In the genomic region with DNA sequence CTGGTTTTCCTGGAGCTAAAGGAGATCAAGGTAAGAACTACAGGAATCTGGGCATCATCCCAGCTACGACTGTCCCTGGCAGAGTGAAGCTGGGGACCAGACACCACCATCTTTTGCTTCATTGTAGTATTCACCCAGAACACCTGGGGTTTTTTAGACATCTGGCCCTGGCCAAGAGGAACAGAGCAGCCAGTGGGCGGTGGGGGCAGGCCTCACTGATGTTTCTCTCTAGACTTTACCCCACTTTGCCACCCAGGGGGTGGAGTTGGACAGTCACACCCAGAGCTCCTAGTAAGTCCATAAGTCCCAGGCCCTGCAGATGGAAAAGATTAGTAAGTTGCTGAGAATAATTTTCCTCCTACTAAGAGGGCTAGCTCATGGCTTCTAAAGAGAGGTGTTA, we compare ENCODE assay signal across 22 cellular contexts. TPM values are rescaled to one million over a fixed set of nuclear protein-coding genes. Genes with fewer than 3 reads are reported as not detected.
DNase-seq lines count a peak whose midpoint lies in the region; ATAC-seq and TF ChIP-seq lines count a peak whose summit lies in the region.
"Had no signal": no experiment of that assay in that cellular context is flagged by ENCODE, and none has a peak within 500 bp of the region (broad histone marks: within the 10 kb centered on the region; RNA-seq: fewer than 3 reads in every experiment).

No MANE protein-coding gene starts in this region.

- H3K36me3 ChIP-seq in WERI-Rb-1 (no peaks in the 10 kb centered on the region), adrenal gland (replicated peaks in 1 of 2) (no peaks in the 10 kb centered on the region)

- H3K27me3 ChIP-seq in WERI-Rb-1 (ENCODE audit: insufficient read depth, low read depth, severe bottlenecking) = no peaks in the 10 kb centered on the region
- H3K27me3 ChIP-seq in adrenal gland = no peaks in the 10 kb centered on the region

- WGBS in adrenal gland, 4 donors = 46 to 63% (median 55%) methylated on average over 2 of the region's 2 CpGs

- no peaks in the 10 kb centered on the region for H3K4me1 ChIP-seq in adrenal gland (replicated peaks in 1 of 2)

- no peak overlapping the region for H3K27ac Mint-ChIP-seq in activated CD4-positive, alpha-beta T cell treated with anti-CD3 and anti-CD28 coated beads for 36 hours
- H3K27ac Mint-ChIP-seq in osteocyte (ENCODE audit: unreplicated experiment) = no peak overlapping the region
- no peak overlapping the region for H3K27ac Mint-ChIP-seq in type B pancreatic cell

- H3K9me3 ChIP-seq in WERI-Rb-1 (ENCODE audit: severe bottlenecking) = peaks cover 6% of the 10 kb centered on the region
- H3K9me3 ChIP-seq in adrenal gland (replicated peaks in 1 of 3) = no peaks in the 10 kb centered on the region

- ATAC-seq in activated CD4-positive, alpha-beta T cell treated with anti-CD3 and anti-CD28 coated beads for 36 hours = peak; percentile 19
- no peak for ATAC-seq in GM21390 (IDR thresholded peaks at IDR 0.05; ENCODE audit: unreplicated experiment)
- ATAC-seq: Right ventricle myocardium inferior had no signal

- H3K4me1 Mint-ChIP-seq in activated CD4-positive, alpha-beta T cell treated with anti-CD3 and anti-CD28 coated beads for 36 hours = no peaks in the 10 kb centered on the region
- no peaks in the 10 kb centered on the region for H3K4me1 Mint-ChIP-seq in osteocyte (ENCODE audit: unreplicated experiment)
- no peaks in the 10 kb centered on the region for H3K4me1 Mint-ChIP-seq in type B pancreatic cell (ENCODE audit: unreplicated experiment)

- intact Hi-C loops in activated CD4-positive, alpha-beta T cell treated with anti-CD3 and anti-CD28 coated beads for 36 hours (cut with DNase I, micrococcal nuclease) = no loop called here
- intact Hi-C loops in adrenal gland (cut with DNase I) = no loop called here

- peaks cover 2% of the 10 kb centered on the region for H3K27me3 Mint-ChIP-seq in activated CD4-positive, alpha-beta T cell treated with anti-CD3 and anti-CD28 coated beads for 36 hours
- H3K27me3 Mint-ChIP-seq in osteocyte (ENCODE audit: unreplicated experiment) = no peaks in the 10 kb centered on the region
- peaks cover 29% of the 10 kb centered on the region for H3K27me3 Mint-ChIP-seq in type B pancreatic cell

- CTCF ChIA-PET in activated CD4-positive, alpha-beta T cell treated with anti-CD3 and anti-CD28 coated beads for 36 hours (lab: Charles Lee) = no interaction called here

- POLR2A ChIA-PET in activated CD4-positive, alpha-beta T cell treated with anti-CD3 and anti-CD28 coated beads for 36 hours (lab: Charles Lee) = no interaction called here

- H3K36me3 Mint-ChIP-seq in activated CD4-positive, alpha-beta T cell treated with anti-CD3 and anti-CD28 coated beads for 36 hours (ENCODE audit: low read depth) = no peaks in the 10 kb centered on the region
- H3K36me3 Mint-ChIP-seq in osteocyte (ENCODE audit: unreplicated experiment) (no peaks in the 10 kb centered on the region), type B pancreatic cell (no peaks in the 10 kb centered on the region)

- H3K4me3 ChIP-seq in WERI-Rb-1 (ENCODE audit: low read depth, low read length) = no peak overlapping the region
- no peak overlapping the region for H3K4me3 ChIP-seq in adrenal gland

- H3K27ac ChIP-seq in WERI-Rb-1 (peak overlapping the region; percentile 54), adrenal gland (no peak overlapping the region)

- peaks cover 4% of the 10 kb centered on the region for H3K9me3 Mint-ChIP-seq in activated CD4-positive, alpha-beta T cell treated with anti-CD3 and anti-CD28 coated beads for 36 hours (ENCODE audit: low read depth)
- H3K9me3 Mint-ChIP-seq in osteocyte (ENCODE audit: unreplicated experiment) (no peaks in the 10 kb centered on the region), type B pancreatic cell (no peaks in the 10 kb centered on the region)

- no peak overlapping the region for H3K4me3 Mint-ChIP-seq in activated CD4-positive, alpha-beta T cell treated with anti-CD3 and anti-CD28 coated beads for 36 hours
- H3K4me3 Mint-ChIP-seq in osteocyte (ENCODE audit: unreplicated experiment) = no peak overlapping the region
- no peak overlapping the region for H3K4me3 Mint-ChIP-seq in type B pancreatic cell
- H3K4me3 Mint-ChIP-seq: CD14-positive monocyte had no signal

- TF ChIP-seq CTCF in WERI-Rb-1 (IDR thresholded peaks at IDR 0.05; ENCODE audit: low read depth, low read length) = no peak
- no peak for TF ChIP-seq CTCF in osteocyte (IDR thresholded peaks at IDR 0.05)
- no peak for TF ChIP-seq CTCF in type B pancreatic cell (conservative IDR thresholded peaks at IDR 0.05)
- no peak for TF ChIP-seq CTCF in adrenal gland (IDR thresholded peaks at IDR 0.05)

- no peak for DNase-seq in activated CD4-positive, alpha-beta T cell treated with anti-CD3 and anti-CD28 coated beads for 36 hours
- DNase-seq in activated CD4-positive, alpha-beta T cell treated with anti-CD3 and anti-CD28 coated beads for 1 hour = no peak
- DNase-seq in WERI-Rb-1 (peak; percentile 38), osteocyte (ENCODE audit: extremely low spot score, unreplicated experiment) (peak; percentile 74), type B pancreatic cell (ENCODE audit: extremely low spot score, unreplicated experiment) (peak; percentile 34), ecto neural progenitor cell (ENCODE audit: low spot score) (no peak), adrenal gland (no peak)
- DNase-seq: 8988T, DMS 273 treated with DMSO at 0.1 percent for 48 hours, Kasumi-1, MM.1S, NCI-H1092 treated with DMSO at 0.1 percent for 48 hours, NCI-H146, NCI-H2081, NCI-H446 treated with DMSO at 0.1 percent for 48 hours, NCI-H69 had no signal

- TF ChIP-seq POLR2A in adrenal gland (IDR thresholded peaks at IDR 0.05) = no peak

RNA-seq across cellular contexts. Expression of a gene that starts 39.6 kb away (rescaled TPM):
- total RNA-seq in activated CD4-positive, alpha-beta T cell treated with anti-CD3 and anti-CD28 coated beads for 36 hours = not detected
- not detected in 2 replicates for total RNA-seq in osteocyte
- total RNA-seq in type B pancreatic cell (ENCODE audit: low replicate concordance) = 1.1 and 1.6 TPM in 2 replicates
- 100 to 1,000 TPM in 2 of 8 donors, 10 to 100 TPM in 5, 1 to 10 TPM in 1; 2.2 to 149 (median 47.3) TPM for total RNA-seq in adrenal gland
- 10 to 100 TPM in 2 of 3 donors, 1 to 10 TPM in 1; 8.7 to 19.1 (median 14.5) TPM for polyA plus RNA-seq in adrenal gland
- total RNA-seq: H1, OCI-LY7 had no signal
- polyA plus RNA-seq: AG04450, H1 had no signal

Comparison
In these comparisons a context has a peak if more than half of its experiments do, and no peak if none do; other contexts are left out.
1. DNase-seq: peak in WERI-Rb-1 (single experiment), osteocyte (single experiment) and type B pancreatic cell (single experiment); none in activated CD4-positive, alpha-beta T cell treated with anti-CD3 and anti-CD28 coated beads for 36 hours (single experiment), activated CD4-positive, alpha-beta T cell treated with anti-CD3 and anti-CD28 coated beads for 1 hour (single experiment), ecto neural progenitor cell (single experiment) and adrenal gland (0 of 7).